Comparison of ENCODE assay signal across 8 cellular contexts in genomic region chr2:191020742-191021381, GRCh38. TPM values are rescaled to one million over a fixed set of nuclear protein-coding genes. Genes with fewer than 3 reads are reported as not detected.
DNase-seq lines count a peak whose midpoint lies in the region; ATAC-seq and TF ChIP-seq lines count a peak whose summit lies in the region.

No MANE protein-coding gene starts in this region.

- H3K36me3 ChIP-seq in mesendoderm (ENCODE audit: control insufficient read depth, insufficient read depth, low read length) (no peaks in the 10 kb centered on the region), transverse colon (no peaks in the 10 kb centered on the region)

- no peak for TF ChIP-seq POLR2A in transverse colon (IDR thresholded peaks at IDR 0.05)

- H3K4me1 ChIP-seq in mesendoderm (ENCODE audit: control insufficient read depth, low read depth, low read length) = no peaks in the 10 kb centered on the region
- H3K4me1 ChIP-seq in transverse colon = peaks cover 0 to 35% (median 9%) of the 10 kb centered on the region in 4 donors

- no peak overlapping the region for H2AK5ac ChIP-seq in mesendoderm (ENCODE audit: low read length)

- no peaks in the 10 kb centered on the region for H3K79me1 ChIP-seq in mesendoderm (ENCODE audit: low read length)

- in situ Hi-C loops in Caki2 (cut with HindIII; ENCODE audit: low pct_unique_long_range_greater_than_20kb, low sequenced_read_pairs) (no loop called here), transverse colon (cut with MboI; ENCODE audit: low pct_ligation_motif_present in 1 of 4, low pct_unique_long_range_greater_than_20kb in 1 of 4, low sequenced_read_pairs in 3 of 4) (loop anchor here in 1 of 4 donors (25.0 kb wide), 1 partner anchor 134 kb away; the partner anchor contains the start of gene GLS)

- no CpG with 5 or more reads among the region's 14 CpGs for WGBS in mesendoderm (ENCODE audit: extremely low coverage, insufficient coverage, low lambda C conversion rate)
- 5 to 15% methylated on average over 4 to 14 of the region's 14 CpGs for WGBS in transverse colon (ENCODE audit: low coverage in 1 of 2), 2 donors

- peak overlapping the region; percentile 97 for H3K4me2 ChIP-seq in mesendoderm (ENCODE audit: low read length)

- peak overlapping the region; percentile 38 for H3K4ac ChIP-seq in mesendoderm (ENCODE audit: low read depth, low read length)

- H3K56ac ChIP-seq in mesendoderm (ENCODE audit: low read length) = peak overlapping the region; percentile 98

- DNase-seq in Caki2 (ENCODE audit: low read depth) (peak; percentile 48), dedifferentiated amniotic fluid mesenchymal stem cell (ENCODE audit: extremely low spot score) (peak; percentile 72), mesendoderm (no peak), transverse colon (peak; percentile 24), NCI-H1436 (lab: John Stamatoyannopoulos, UW) (no peak)

- no peaks in the 10 kb centered on the region for H3K9me3 ChIP-seq in transverse colon

- H3K27me3 ChIP-seq in mesendoderm (ENCODE audit: insufficient read depth, low read length, poor library complexity) (no peaks in the 10 kb centered on the region), transverse colon (no peaks in the 10 kb centered on the region)

- intact Hi-C loops in transverse colon (cut with DNase I; ENCODE audit: low total_unique reads) = no loop called here

- TF ChIP-seq CTCF in transverse colon (IDR thresholded peaks at IDR 0.05) = no peak

- no peak overlapping the region for H2BK15ac ChIP-seq in mesendoderm (replicated peaks; ENCODE audit: low read depth)

- H3K9ac ChIP-seq in mesendoderm (ENCODE audit: low read length) = peak overlapping the region; percentile 89

- no peak for TF ChIP-seq EP300 in transverse colon (IDR thresholded peaks at IDR 0.05; ENCODE audit: low read depth)

- H2BK5ac ChIP-seq in mesendoderm (ENCODE audit: low read length) = no peak overlapping the region

- peak; percentile 7 for ATAC-seq in GM19438 (IDR thresholded peaks at IDR 0.05; ENCODE audit: low read depth, unreplicated experiment)
- peak; percentile 17 for ATAC-seq in HG03442 (IDR thresholded peaks at IDR 0.05; ENCODE audit: unreplicated experiment)
- peak; percentile 59 for ATAC-seq in SK-N-SH treated with all-trans-retinoic acid at 6 μM for 48 hours

- no peak overlapping the region for H4K8ac ChIP-seq in mesendoderm (ENCODE audit: low read depth, low read length)

- peak overlapping the region; percentile 76 for H4K5ac ChIP-seq in mesendoderm (ENCODE audit: low read length)

- H3K18ac ChIP-seq in mesendoderm (ENCODE audit: low read length) = peak overlapping the region; percentile 10

- H3K27ac ChIP-seq in mesendoderm (ENCODE audit: low read depth, low read length) (no peak overlapping the region), transverse colon (peak overlapping the region; percentile 88 to 98 (median 96))

- H3K4me3 ChIP-seq in mesendoderm (ENCODE audit: low read length) = peak overlapping the region; percentile 59
- peak overlapping the region; percentile 66 to 73 (median 68) for H3K4me3 ChIP-seq in transverse colon

- H2BK120ac ChIP-seq in mesendoderm (ENCODE audit: low read depth, low read length) = no peak overlapping the region

- H3K23ac ChIP-seq in mesendoderm (ENCODE audit: low read length) = peak overlapping the region; percentile 39

- no peaks in the 10 kb centered on the region for H3K79me2 ChIP-seq in mesendoderm (ENCODE audit: control insufficient read depth, insufficient read depth, low read length)

TF ChIP-seq in SK-N-SH treated with all-trans-retinoic acid at 6 μM for 48 hours, 23 proteins besides CTCF, POLR2A, EP300 and RAD21:
- no peak for TF ChIP-seq ZNF70 (CRISPR knock-in tag; IDR thresholded peaks at IDR 0.05)
- TF ChIP-seq CSDC2 (CRISPR knock-in tag; IDR thresholded peaks at IDR 0.05) = no peak
- TF ChIP-seq TSHZ2 (CRISPR knock-in tag; IDR thresholded peaks at IDR 0.05) = no peak
- no peak for TF ChIP-seq ZFP3 (CRISPR knock-in tag; IDR thresholded peaks at IDR 0.05)
- no peak for TF ChIP-seq BACH2 (CRISPR knock-in tag; IDR thresholded peaks at IDR 0.05; ENCODE audit: borderline replicate concordance)
- no peak for TF ChIP-seq ISL1 (CRISPR knock-in tag; IDR thresholded peaks at IDR 0.05)
- no peak for TF ChIP-seq TOX (CRISPR knock-in tag; IDR thresholded peaks at IDR 0.05; ENCODE audit: borderline replicate concordance)
- no peak for TF ChIP-seq TCF4 (CRISPR knock-in tag; IDR thresholded peaks at IDR 0.05; ENCODE audit: borderline replicate concordance)
TF ChIP-seq in SK-N-SH treated with all-trans-retinoic acid at 6 μM for 48 hours: peak in this region for 0.

RNA-seq across cellular contexts. Expression of gene STAT1, which starts 6.9 kb away (rescaled TPM):
- total RNA-seq in Caki2 (2014; rRNA removed; shearing (Covaris generic); ENCODE audit: low replicate concordance) = 365 and 377 TPM in 2 replicates
- 21.3 TPM for polyA plus RNA-seq in mesendoderm (2013, experiment 1 of 2)
- polyA plus RNA-seq in mesendoderm (2013, experiment 2 of 2) = 21.5 TPM
- 10 to 100 TPM; 23.2 to 67.8 (median 52.2) TPM for total RNA-seq in transverse colon

Comparison
In these comparisons a context has a peak if more than half of its experiments do, and no peak if none do; other contexts are left out.
1. DNase-seq: peak in Caki2 (single experiment), dedifferentiated amniotic fluid mesenchymal stem cell (single experiment) and transverse colon (single experiment); none in mesendoderm (single experiment) and NCI-H1436 (single experiment).
2. ATAC-seq: peak in every context shown above with its lines; median percentile 59 in SK-N-SH treated with all-trans-retinoic acid at 6 μM for 48 hours; 17 in HG03442; 7 in GM19438.